Comparison of ENCODE assay signal across 14 cellular contexts in genomic region chr15:47778263-47778770, GRCh38.
DNase-seq lines count a peak whose midpoint lies in the region; ATAC-seq and TF ChIP-seq lines count a peak whose summit lies in the region.
"Had no signal": no experiment of that assay in that cellular context is flagged by ENCODE, and none has a peak within 500 bp of the region (broad histone marks: within the 10 kb centered on the region; RNA-seq: fewer than 3 reads in every experiment).

No MANE protein-coding gene starts in this region.

- peaks cover 48% of the 10 kb centered on the region for H3K4me1 Mint-ChIP-seq in endodermal cell
- H3K4me1 Mint-ChIP-seq: CD4-positive, CD25-positive, alpha-beta regulatory T cell had no signal

- H3K4me3 Mint-ChIP-seq in endodermal cell = no peak overlapping the region

- TF ChIP-seq CTCF in endodermal cell (conservative IDR thresholded peaks at IDR 0.05) = no peak
- no peak for TF ChIP-seq CTCF in retinal pigment epithelial cell (conservative IDR thresholded peaks at IDR 0.05; ENCODE audit: low read depth, low read length)
- no peak for TF ChIP-seq CTCF in heart left ventricle (IDR thresholded peaks at IDR 0.05)
- TF ChIP-seq CTCF in body of pancreas (IDR thresholded peaks at IDR 0.05) = no peak

- H3K36me3 ChIP-seq in H7 (replicated peaks; ENCODE audit: control insufficient read depth, insufficient read depth, low read length) = no peaks in the 10 kb centered on the region
- H3K36me3 ChIP-seq in HUES6 (ENCODE audit: control insufficient read depth, insufficient read depth, low read length) = no peaks in the 10 kb centered on the region
- peaks cover under 1% of the 10 kb centered on the region for H3K36me3 ChIP-seq in endodermal cell (ENCODE audit: control insufficient read depth, insufficient read depth, low read length)
- H3K36me3 ChIP-seq in heart left ventricle = no peaks in the 10 kb centered on the region
- no peaks in the 10 kb centered on the region for H3K36me3 ChIP-seq in body of pancreas (replicated peaks in 1 of 2; ENCODE audit: insufficient read depth in 1 of 2, low read depth in 2 of 2)
- H3K36me3 ChIP-seq: BLaER1 treated with 17β-estradiol and CSF1 and Interleukin-3, amounts not matched to agents 10 nM and 100 nM had no signal

- no peaks in the 10 kb centered on the region for H3K27me3 Mint-ChIP-seq in endodermal cell (ENCODE audit: insufficient read depth)
- H3K27me3 Mint-ChIP-seq: CD4-positive, CD25-positive, alpha-beta regulatory T cell had no signal

- H3K4me3 ChIP-seq in H7 (ENCODE audit: insufficient read depth, low read depth, low read length) = no peak overlapping the region
- H3K4me3 ChIP-seq in HUES6 (ENCODE audit: low read depth, low read length) = peak overlapping the region; percentile 15; the same call in 1 of the 2 replicates
- H3K4me3 ChIP-seq in endodermal cell (ENCODE audit: low read length) = peak overlapping the region; percentile 47
- no peak overlapping the region for H3K4me3 ChIP-seq in retinal pigment epithelial cell (ENCODE audit: low read length)
- H3K4me3 ChIP-seq in heart left ventricle = no peak overlapping the region
- H3K4me3 ChIP-seq in body of pancreas = no peak overlapping the region
- H3K4me3 ChIP-seq: BLaER1 treated with 17β-estradiol and CSF1 and Interleukin-3, amounts not matched to agents 10 nM and 100 nM; GM12878; K562 had no signal

- peak overlapping the region; percentile 87 for H3K27ac Mint-ChIP-seq in endodermal cell
- H3K27ac Mint-ChIP-seq: CD4-positive, CD25-positive, alpha-beta regulatory T cell had no signal

- H3K9ac ChIP-seq in HUES6 (ENCODE audit: low read length) (no peak overlapping the region), endodermal cell (ENCODE audit: extremely low read depth, low read length, poor library complexity, severe bottlenecking) (no peak overlapping the region)
- H3K9ac ChIP-seq: BLaER1 treated with 17β-estradiol and CSF1 and Interleukin-3, amounts not matched to agents 10 nM and 100 nM had no signal

- WGBS in endodermal cell (ENCODE audit: insufficient coverage in 1 of 2, insufficient read length in 1 of 2), 2 experiments = 0% methylated on average over 1 of the region's 1 CpG; no CpG with 5 or more reads in 1 of the 2 experiments
- WGBS in heart left ventricle, 4 donors = 0 to 40% (median 17%) methylated on average over 1 of the region's 1 CpG
- WGBS in body of pancreas, 2 donors = 0 to 24% methylated on average over 1 of the region's 1 CpG

- intact Hi-C loops in heart left ventricle (cut with DNase I) = loop anchor here in 1 of 10 donors (5.0 kb wide), 1 partner anchor 61 kb away; the partner anchor contains the start of gene SEMA6D
- intact Hi-C loops in body of pancreas (cut with DNase I) = no loop called here

- DNase-seq in H7 (peak; percentile 4), endodermal cell (peak; percentile 47), retinal pigment epithelial cell (ENCODE audit: low read depth) (peak; percentile 51), heart left ventricle (no peak), body of pancreas (no peak), epidermal melanocyte (ENCODE audit: insufficient read length, low spot score) (no peak)
- DNase-seq: ACHN; CD4-positive, CD25-positive, alpha-beta regulatory T cell; DMS79; Karpas-422 had no signal

- H3K9me3 Mint-ChIP-seq in endodermal cell = peaks cover 8% of the 10 kb centered on the region

- no peak overlapping the region for H3K27ac ChIP-seq in HUES6 (ENCODE audit: low read depth, low read length)
- no peak overlapping the region for H3K27ac ChIP-seq in endodermal cell (ENCODE audit: low read depth, low read length)
- no peak overlapping the region for H3K27ac ChIP-seq in heart left ventricle
- H3K27ac ChIP-seq in body of pancreas = no peak overlapping the region
- H3K27ac ChIP-seq: BLaER1 treated with 17β-estradiol and CSF1 and Interleukin-3, amounts not matched to agents 10 nM and 100 nM had no signal

- H3K36me3 Mint-ChIP-seq in endodermal cell (ENCODE audit: low read depth) = peaks cover 6% of the 10 kb centered on the region
- H3K36me3 Mint-ChIP-seq: CD4-positive, CD25-positive, alpha-beta regulatory T cell had no signal

- TF ChIP-seq POLR2A in heart left ventricle (IDR thresholded peaks at IDR 0.05) = no peak
- no peak for TF ChIP-seq POLR2A in body of pancreas (IDR thresholded peaks at IDR 0.05)

- ATAC-seq in heart left ventricle = no peak
- no peak for ATAC-seq in body of pancreas
- ATAC-seq: GM12878, K562 had no signal

- H3K4me1 ChIP-seq in HUES6 (ENCODE audit: control insufficient read depth, insufficient read depth, low read length) (peaks cover 24% of the 10 kb centered on the region), endodermal cell (ENCODE audit: control insufficient read depth, insufficient read depth, low read length) (peaks cover 28% of the 10 kb centered on the region), heart left ventricle (no peaks in the 10 kb centered on the region), body of pancreas (no peaks in the 10 kb centered on the region)
- H3K4me1 ChIP-seq: BLaER1 treated with 17β-estradiol and CSF1 and Interleukin-3, amounts not matched to agents 10 nM and 100 nM had no signal

- H3K27me3 ChIP-seq in H7 (ENCODE audit: control insufficient read depth, insufficient read depth, low read length) = no peaks in the 10 kb centered on the region
- no peaks in the 10 kb centered on the region for H3K27me3 ChIP-seq in HUES6 (ENCODE audit: control insufficient read depth, insufficient read depth, low read length)
- no peaks in the 10 kb centered on the region for H3K27me3 ChIP-seq in endodermal cell (ENCODE audit: control insufficient read depth, insufficient read depth, low read length, poor library complexity, severe bottlenecking)
- no peaks in the 10 kb centered on the region for H3K27me3 ChIP-seq in heart left ventricle
- H3K27me3 ChIP-seq in body of pancreas = no peaks in the 10 kb centered on the region
- H3K27me3 ChIP-seq: BLaER1 treated with 17β-estradiol and CSF1 and Interleukin-3, amounts not matched to agents 10 nM and 100 nM had no signal

- H3K9me3 ChIP-seq in HUES6 (ENCODE audit: control insufficient read depth, insufficient read depth, low read depth, low read length) (peaks cover under 1% of the 10 kb centered on the region; the same call in 1 of the 2 replicates), endodermal cell (ENCODE audit: control insufficient read depth, low read length) (peaks cover 8% of the 10 kb centered on the region), heart left ventricle (peaks cover 0 to 3% (median 0%) of the 10 kb centered on the region in 12 donors), body of pancreas (no peaks in the 10 kb centered on the region)

Comparison
In these comparisons a context has a peak if more than half of its experiments do, and no peak if none do; other contexts are left out.
1. DNase-seq: peak in H7 (single experiment), endodermal cell (single experiment) and retinal pigment epithelial cell (single experiment); none in heart left ventricle (0 of 5), body of pancreas (0 of 4) and epidermal melanocyte (single experiment).
2. H3K4me3 ChIP-seq: peak in HUES6 (single experiment) and endodermal cell (single experiment); none in H7 (single experiment), retinal pigment epithelial cell (single experiment), heart left ventricle (0 of 12) and body of pancreas (0 of 2).